In genomic region chr7:29815181-29816105, GRCh38 we compare ENCODE assay signal across 17 cellular contexts. TPM values are rescaled to one million over a fixed set of nuclear protein-coding genes. Genes with fewer than 3 reads are reported as not detected.
"Had no signal": no experiment of that assay in that cellular context is flagged by ENCODE, and none has a peak within 500 bp of the region (broad histone marks: within the 10 kb centered on the region; RNA-seq: fewer than 3 reads in every experiment).

No MANE protein-coding gene starts in this region.

- H3K4me3 ChIP-seq: skin epidermis, transverse colon, vagina had no signal

- H3K36me3 Mint-ChIP-seq: activated naive CD8-positive, alpha-beta T cell; natural killer cell; WTC11 had no signal

- H3K27ac ChIP-seq: skin epidermis, transverse colon, vagina had no signal

- H3K4me1 ChIP-seq: vagina had no signal

- H3K27me3 ChIP-seq: vagina had no signal

- H3K4me3 Mint-ChIP-seq: activated CD4-positive, alpha-beta T cell treated with anti-CD3 and anti-CD28 coated beads for 36 hours; activated naive CD8-positive, alpha-beta T cell; activated T-helper 1 cell treated with anti-CD3 and anti-CD28 coated beads, Interleukin-12 subunit alpha, Interleukin-12 subunit beta, Interleukin-2, Interleukin-4 antibody, amounts not matched to agents 30 ng/mL and 10 ng/mL and 1 ng/mL, durations not matched to agents 14 hours and 24 hours and 36 hours; dendritic cell treated with granulocyte-macrophage colony-stimulating factor and Interleukin-4, amounts not matched to agents 40 ng/mL and 50 ng/mL, for 4 days; natural killer cell; WTC11 had no signal

- H3K27ac Mint-ChIP-seq: activated CD4-positive, alpha-beta T cell treated with anti-CD3 and anti-CD28 coated beads for 36 hours; activated naive CD8-positive, alpha-beta T cell; activated T-helper 1 cell treated with anti-CD3 and anti-CD28 coated beads, Interleukin-12 subunit alpha, Interleukin-12 subunit beta, Interleukin-2, Interleukin-4 antibody, amounts not matched to agents 30 ng/mL and 10 ng/mL and 1 ng/mL, durations not matched to agents 14 hours and 24 hours and 36 hours; dendritic cell treated with granulocyte-macrophage colony-stimulating factor and Interleukin-4, amounts not matched to agents 40 ng/mL and 50 ng/mL, for 4 days; natural killer cell; WTC11 had no signal

- H3K36me3 ChIP-seq: transverse colon, vagina had no signal

- H3K4me1 Mint-ChIP-seq: activated CD4-positive, alpha-beta T cell treated with anti-CD3 and anti-CD28 coated beads for 36 hours; natural killer cell; WTC11 had no signal

- H3K9me3 ChIP-seq: transverse colon, vagina had no signal

- DNase-seq: activated CD4-positive, alpha-beta T cell treated with anti-CD3 and anti-CD28 coated beads for 36 hours; activated CD4-positive, alpha-beta T cell treated with anti-CD3 and anti-CD28 coated beads, Interleukin-2, amount 50 U/mL, for 48 hours; activated gamma-delta T cell treated with Interleukin-2 at 50 U/mL for 16 hours; effector memory CD4-positive, alpha-beta T cell; foreskin fibroblast; mesenchymal stem cell; natural killer cell; retina; stimulated activated naive CD8-positive, alpha-beta T cell treated with anti-CD3 and anti-CD28 coated beads, Interleukin-15, Interleukin-2, amounts not matched to agents 100 U/mL and 50 U/mL, for 24 hours; transverse colon had no signal

- H3K9me3 Mint-ChIP-seq: activated T-helper 1 cell treated with anti-CD3 and anti-CD28 coated beads, Interleukin-12 subunit alpha, Interleukin-12 subunit beta, Interleukin-2, Interleukin-4 antibody, amounts not matched to agents 30 ng/mL and 10 ng/mL and 1 ng/mL, durations not matched to agents 14 hours and 24 hours and 36 hours; dendritic cell treated with granulocyte-macrophage colony-stimulating factor and Interleukin-4, amounts not matched to agents 40 ng/mL and 50 ng/mL, for 4 days; natural killer cell; WTC11 had no signal

RNA-seq across cellular contexts. Expression of gene WIPF3, which starts 9.1 kb away (rescaled TPM):
- total RNA-seq: activated CD4-positive, alpha-beta T cell treated with anti-CD3 and anti-CD28 coated beads for 36 hours; activated T-helper 1 cell treated with anti-CD3 and anti-CD28 coated beads, Interleukin-12 subunit alpha, Interleukin-12 subunit beta, Interleukin-2, Interleukin-4 antibody, amounts not matched to agents 30 ng/mL and 10 ng/mL and 1 ng/mL, durations not matched to agents 14 hours and 24 hours and 36 hours; glomerular endothelial cell; natural killer cell had no signal
